ENCODE assay signal across 31 cellular contexts in the genomic region with DNA sequence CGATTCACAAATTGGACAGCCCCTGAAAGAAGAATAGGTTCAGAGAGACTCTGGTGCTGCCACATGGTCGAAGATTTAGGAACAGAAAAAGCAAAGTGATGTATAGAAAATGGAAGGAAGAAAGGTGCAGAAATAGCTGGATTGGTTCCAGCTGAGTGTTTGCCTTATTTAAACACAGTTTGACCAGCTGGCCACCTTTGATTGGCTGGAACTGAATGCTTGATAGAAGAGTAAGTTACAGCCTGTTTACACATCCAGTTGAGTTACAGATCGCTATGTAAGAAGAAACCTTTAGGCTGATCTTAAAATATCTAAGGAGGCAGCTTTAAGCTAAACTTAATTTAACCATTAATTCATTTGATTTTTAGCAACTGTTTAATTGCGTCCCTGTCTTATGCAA. TPM values are rescaled to one million over a fixed set of nuclear protein-coding genes. Genes with fewer than 3 reads are reported as not detected.
DNase-seq lines count a peak whose midpoint lies in the region; FAIRE-seq and TF ChIP-seq lines count a peak whose summit lies in the region.
"Had no signal": no experiment of that assay in that cellular context is flagged by ENCODE, and none has a peak within 500 bp of the region (broad histone marks: within the 10 kb centered on the region; RNA-seq: fewer than 3 reads in every experiment).

No MANE protein-coding gene starts in this region.

- H3K4me3 Mint-ChIP-seq in activated naive CD8-positive, alpha-beta T cell treated with anti-CD3 and anti-CD28 coated beads for 36 hours = no peak overlapping the region
- H3K4me3 Mint-ChIP-seq: activated naive CD8-positive, alpha-beta T cell; activated T-cell treated with anti-CD3 and anti-CD28 coated beads, Interleukin-2, amount 50 U/mL, for 24 hours; CD4-positive, alpha-beta T cell; natural killer cell had no signal

- H3K27me3 Mint-ChIP-seq in activated naive CD8-positive, alpha-beta T cell treated with anti-CD3 and anti-CD28 coated beads for 36 hours = no peaks in the 10 kb centered on the region
- H3K27me3 Mint-ChIP-seq: activated naive CD8-positive, alpha-beta T cell; activated T-cell treated with anti-CD3 and anti-CD28 coated beads, Interleukin-2, amount 50 U/mL, for 24 hours; CD4-positive, alpha-beta T cell had no signal

- FAIRE-seq in GM18507 (lab: Jason Lieb, UNC) = peak; percentile 29
- FAIRE-seq: A549, colon, D721Med, GM12892, RCC 7860, TTC549 had no signal

- TF ChIP-seq CTCF in dorsolateral prefrontal cortex (IDR thresholded peaks at IDR 0.05 in 54 of 56, conservative IDR thresholded peaks at IDR 0.05 in 2 of 56; ENCODE audit: low read depth in 1 of 56, partially characterized antibody in 56 of 56) = no peak

- no peak overlapping the region for H3K27ac Mint-ChIP-seq in activated naive CD8-positive, alpha-beta T cell treated with anti-CD3 and anti-CD28 coated beads for 36 hours
- H3K27ac Mint-ChIP-seq: activated naive CD8-positive, alpha-beta T cell; activated T-cell treated with anti-CD3 and anti-CD28 coated beads, Interleukin-2, amount 50 U/mL, for 24 hours; CD4-positive, alpha-beta T cell; natural killer cell had no signal

- intact Hi-C loops in dorsolateral prefrontal cortex (cut with DNase I) = no loop called here

- H3K4me3 ChIP-seq in dorsolateral prefrontal cortex = no peak overlapping the region
- H3K4me3 ChIP-seq: A549, breast epithelium, gastroesophageal sphincter, mucosa of descending colon, SJSA1, tibial artery had no signal

- no peaks in the 10 kb centered on the region for H3K27me3 ChIP-seq in dorsolateral prefrontal cortex
- H3K27me3 ChIP-seq: breast epithelium, gastroesophageal sphincter, SJSA1, tibial artery had no signal

- H3K9me3 Mint-ChIP-seq in activated naive CD8-positive, alpha-beta T cell treated with anti-CD3 and anti-CD28 coated beads for 36 hours = no peaks in the 10 kb centered on the region
- H3K9me3 Mint-ChIP-seq: activated T-cell treated with anti-CD3 and anti-CD28 coated beads, Interleukin-2, amount 50 U/mL, for 24 hours; CD4-positive, alpha-beta T cell; natural killer cell had no signal

- no peaks in the 10 kb centered on the region for H3K36me3 Mint-ChIP-seq in activated naive CD8-positive, alpha-beta T cell treated with anti-CD3 and anti-CD28 coated beads for 36 hours
- H3K36me3 Mint-ChIP-seq: activated naive CD8-positive, alpha-beta T cell; natural killer cell had no signal

- DNase-seq in NCI-H2029 (lab: John Stamatoyannopoulos, UW) (peak; percentile 24), NCI-H2029 treated with DMSO at 0.1 percent for 48 hours (lab: John Stamatoyannopoulos, UW) (no peak), GM18507 (ENCODE audit: extremely low spot score, insufficient read length, low read depth) (no peak), NCI-H510A (lab: John Stamatoyannopoulos, UW) (peak; percentile 50), left kidney (ENCODE audit: low read depth, low spot score) (peak; percentile 45), caudate nucleus (lab: John Stamatoyannopoulos, UW) (no peak), dorsolateral prefrontal cortex (no peak)
- no peak for DNase-seq in activated naive CD8-positive, alpha-beta T cell treated with anti-CD3 and anti-CD28 coated beads for 36 hours
- DNase-seq: activated effector memory CD4-positive, alpha-beta T cell treated with anti-CD3 and anti-CD28 coated beads, Interleukin-2, amount 50 U/mL, for 16 hours; activated T-cell treated with anti-CD3 and anti-CD28 coated beads, Interleukin-2, amount 50 U/mL, for 24 hours; anterior cingulate cortex; CD4-positive, alpha-beta T cell; effector CD4-positive, alpha-beta T cell; HCEC 1CT; mammary epithelial cell; mucosa of descending colon; natural killer cell; NCI-H1417 treated with DMSO at 0.1 percent for 48 hours; NCI-H524 treated with DMSO at 0.1 percent for 48 hours; stimulated activated CD4-positive, alpha-beta T cell treated with anti-CD3 and anti-CD28 coated beads, Interleukin-4, amount 100 ng/mL, for 24 hours; tibial artery had no signal

- H3K4me1 Mint-ChIP-seq in activated naive CD8-positive, alpha-beta T cell treated with anti-CD3 and anti-CD28 coated beads for 36 hours = no peaks in the 10 kb centered on the region
- H3K4me1 Mint-ChIP-seq: natural killer cell had no signal

- H3K27ac ChIP-seq in caudate nucleus (ENCODE audit: low read depth, low read length) (no peak overlapping the region), dorsolateral prefrontal cortex (no peak overlapping the region)
- H3K27ac ChIP-seq: A549, breast epithelium, gastroesophageal sphincter, SJSA1, tibial artery had no signal

RNA-seq across cellular contexts. Expression of gene KAT6B, which starts 40.3 kb away (rescaled TPM):
- total RNA-seq in dorsolateral prefrontal cortex = 100 to 1,000 TPM in 63 of 120 experiments, 10 to 100 TPM in 57; 52.1 to 147 (median 101) TPM
- total RNA-seq in activated naive CD8-positive, alpha-beta T cell treated with anti-CD3 and anti-CD28 coated beads for 36 hours = 10 to 100 TPM; 22.2 to 23.4 TPM

Comparison
In these comparisons a context has a peak if more than half of its experiments do, and no peak if none do; other contexts are left out.
1. DNase-seq: peak in NCI-H2029 (single experiment), NCI-H510A (single experiment) and left kidney (single experiment); none in NCI-H2029 treated with DMSO at 0.1 percent for 48 hours (single experiment), GM18507 (single experiment), caudate nucleus (0 of 61), dorsolateral prefrontal cortex (0 of 10) and activated naive CD8-positive, alpha-beta T cell treated with anti-CD3 and anti-CD28 coated beads for 36 hours (single experiment).